9 cellular contexts compared by ENCODE assay signal in the genomic region with DNA sequence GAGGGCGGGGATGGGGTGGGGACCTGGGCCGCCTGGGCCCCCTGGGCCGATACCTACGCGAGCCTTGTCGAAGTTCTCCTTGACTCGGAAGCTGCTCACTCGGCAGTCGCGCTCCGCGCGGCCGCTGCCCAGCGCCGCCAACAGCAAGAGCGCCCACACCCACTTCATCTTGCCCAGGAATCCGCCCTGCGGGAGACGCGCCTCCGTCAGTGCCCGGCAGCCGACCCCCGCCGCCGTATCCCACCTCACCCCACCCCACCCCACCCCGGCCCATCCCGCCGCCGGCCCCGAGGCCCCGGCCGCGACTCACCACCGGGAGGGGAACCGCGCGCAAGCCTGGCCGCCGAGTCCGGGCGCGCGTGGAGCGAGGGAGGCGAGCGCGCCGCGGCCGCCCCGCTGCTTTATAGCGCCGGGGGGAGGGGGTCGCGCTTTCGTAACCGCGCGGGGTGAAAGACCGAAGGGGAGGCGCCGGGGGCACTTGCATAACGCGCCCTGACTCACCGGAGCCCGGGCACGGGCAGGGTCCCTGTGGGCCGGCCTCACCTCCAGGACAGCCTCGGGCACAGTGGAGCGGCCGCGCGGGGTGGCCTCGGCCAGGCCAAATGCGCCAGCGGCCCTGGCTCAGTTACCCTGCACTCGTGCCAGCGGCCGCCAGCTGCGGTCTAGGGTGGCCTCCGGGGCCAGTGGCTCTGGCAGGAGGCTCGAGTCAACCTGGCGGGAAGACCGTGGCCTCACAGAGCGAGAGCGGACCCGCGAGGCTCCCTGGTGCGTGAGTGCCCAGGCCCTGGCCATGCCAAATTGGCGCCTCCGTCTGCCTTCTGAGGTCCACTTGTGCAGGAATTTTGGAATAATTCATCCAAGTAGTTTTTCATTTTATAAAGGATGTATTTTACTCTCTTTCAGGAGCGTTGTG. TPM values are rescaled to one million over a fixed set of nuclear protein-coding genes. Genes with fewer than 3 reads are reported as not detected.
A peak's percentile ranks its signal among the peaks of the same experiment; 100 is the strongest.
DNase-seq lines count a peak whose midpoint lies in the region; ATAC-seq and TF ChIP-seq lines count a peak whose summit lies in the region.
"Had no signal": no experiment of that assay in that cellular context is flagged by ENCODE, and none has a peak within 500 bp of the region (broad histone marks: within the 10 kb centered on the region; RNA-seq: fewer than 3 reads in every experiment).

A gene (minus strand): TSS at position 375 of the 913 bp plus-strand sequence. CDS start 207 bp downstream, at position 168.

- H3K4me1 Mint-ChIP-seq in activated CD8-positive, alpha-beta memory T cell treated with anti-CD3 and anti-CD28 coated beads, Interleukin-2, amount 10 ng/mL, durations not matched to agents 7 days and 5 days, result no peaks in the 10 kb centered on the region
- no peaks in the 10 kb centered on the region for H3K4me1 Mint-ChIP-seq in activated CD8-positive, alpha-beta T cell treated with anti-CD3 and anti-CD28 coated beads for 36 hours (ENCODE audit: low read depth)
- H3K4me1 Mint-ChIP-seq: memory B cell had no signal

- no peaks in the 10 kb centered on the region for H3K36me3 ChIP-seq in vagina

- peaks cover 12% of the 10 kb centered on the region for H3K4me1 ChIP-seq in vagina

- no peak within 1 kb of the TSS for H3K27ac Mint-ChIP-seq in activated CD8-positive, alpha-beta memory T cell treated with anti-CD3 and anti-CD28 coated beads, Interleukin-2, amount 10 ng/mL, durations not matched to agents 7 days and 5 days
- H3K27ac Mint-ChIP-seq in activated CD8-positive, alpha-beta T cell treated with anti-CD3 and anti-CD28 coated beads for 36 hours, result no peak within 1 kb of the TSS
- H3K27ac Mint-ChIP-seq: memory B cell had no signal

- H3K27me3 Mint-ChIP-seq in activated CD8-positive, alpha-beta memory T cell treated with anti-CD3 and anti-CD28 coated beads, Interleukin-2, amount 10 ng/mL, durations not matched to agents 7 days and 5 days, result peaks cover 63% of the 10 kb centered on the region
- peaks cover 26% of the 10 kb centered on the region for H3K27me3 Mint-ChIP-seq in activated CD8-positive, alpha-beta T cell treated with anti-CD3 and anti-CD28 coated beads for 36 hours

- TF ChIP-seq CTCF in epithelial cell of esophagus (IDR thresholded peaks at IDR 0.05; ENCODE audit: insufficient read depth, low read depth, low read length, missing control alignments), result no peak
- no peak for TF ChIP-seq CTCF in vagina (IDR thresholded peaks at IDR 0.05)
- no peak for TF ChIP-seq CTCF in activated CD8-positive, alpha-beta T cell treated with anti-CD3 and anti-CD28 coated beads for 36 hours (IDR thresholded peaks at IDR 0.05)

- DNase-seq in activated CD8-positive, alpha-beta memory T cell treated with anti-CD3 and anti-CD28 coated beads, Interleukin-2, amount 10 ng/mL, durations not matched to agents 7 days and 5 days, result peak; percentile 9
- no peak for DNase-seq in activated CD8-positive, alpha-beta memory T cell treated with anti-CD3 and anti-CD28 coated beads, Interleukin-2, amount 50 U/mL, for 48 hours
- DNase-seq in epithelial cell of esophagus (ENCODE audit: low read depth) (peak; percentile 56), mesenteric fat pad (ENCODE audit: low spot score) (no peak), vagina (ENCODE audit: extremely low spot score in 2 of 2) (peak; percentile 34 to 37), HT-29 (ENCODE audit: low spot score) (no peak)
- no peak for DNase-seq in activated CD8-positive, alpha-beta T cell treated with anti-CD3 and anti-CD28 coated beads for 36 hours

- H3K9me3 ChIP-seq in vagina, result no peaks in the 10 kb centered on the region

- H3K36me3 Mint-ChIP-seq in activated CD8-positive, alpha-beta memory T cell treated with anti-CD3 and anti-CD28 coated beads, Interleukin-2, amount 10 ng/mL, durations not matched to agents 7 days and 5 days, result no peaks in the 10 kb centered on the region
- H3K36me3 Mint-ChIP-seq in activated CD8-positive, alpha-beta T cell treated with anti-CD3 and anti-CD28 coated beads for 36 hours (ENCODE audit: low read depth), result no peaks in the 10 kb centered on the region
- H3K36me3 Mint-ChIP-seq: memory B cell had no signal

- no peak within 1 kb of the TSS for H3K4me3 Mint-ChIP-seq in activated CD8-positive, alpha-beta memory T cell treated with anti-CD3 and anti-CD28 coated beads, Interleukin-2, amount 10 ng/mL, durations not matched to agents 7 days and 5 days
- H3K4me3 Mint-ChIP-seq in activated CD8-positive, alpha-beta T cell treated with anti-CD3 and anti-CD28 coated beads for 36 hours, result no peak within 1 kb of the TSS
- H3K4me3 Mint-ChIP-seq: memory B cell had no signal

- no peak for ATAC-seq in activated CD8-positive, alpha-beta memory T cell treated with anti-CD3 and anti-CD28 coated beads, Interleukin-2, amount 10 ng/mL, durations not matched to agents 7 days and 5 days
- no peak for ATAC-seq in GM19463 (IDR thresholded peaks at IDR 0.05; ENCODE audit: unreplicated experiment)
- ATAC-seq in activated CD8-positive, alpha-beta T cell treated with anti-CD3 and anti-CD28 coated beads for 36 hours, result no peak

- no peak within 1 kb of the TSS for H3K27ac ChIP-seq in vagina

- no peaks in the 10 kb centered on the region for H3K9me3 Mint-ChIP-seq in activated CD8-positive, alpha-beta memory T cell treated with anti-CD3 and anti-CD28 coated beads, Interleukin-2, amount 10 ng/mL, durations not matched to agents 7 days and 5 days (ENCODE audit: low read depth)
- H3K9me3 Mint-ChIP-seq in activated CD8-positive, alpha-beta T cell treated with anti-CD3 and anti-CD28 coated beads for 36 hours, result no peaks in the 10 kb centered on the region
- H3K9me3 Mint-ChIP-seq: memory B cell had no signal

- POLR2A ChIA-PET in activated CD8-positive, alpha-beta T cell treated with anti-CD3 and anti-CD28 coated beads for 36 hours (lab: Charles Lee), result no interaction called here

- H3K27me3 ChIP-seq in vagina, result no peaks in the 10 kb centered on the region

- H3K4me3 ChIP-seq in epithelial cell of esophagus (ENCODE audit: low read length) (no peak within 1 kb of the TSS), vagina (peak within 1 kb of the TSS; percentile 32 to 49)

- CTCF ChIA-PET in activated CD8-positive, alpha-beta memory T cell treated with anti-CD3 and anti-CD28 coated beads, Interleukin-2, amount 10 ng/mL, durations not matched to agents 7 days and 5 days (lab: Charles Lee), result no interaction called here
- CTCF ChIA-PET in activated CD8-positive, alpha-beta T cell treated with anti-CD3 and anti-CD28 coated beads for 36 hours (lab: Charles Lee), result no interaction called here

- intact Hi-C loops in vagina (cut with DNase I), result no loop called here
- intact Hi-C loops in activated CD8-positive, alpha-beta T cell treated with anti-CD3 and anti-CD28 coated beads for 36 hours (cut with micrococcal nuclease), result no loop called here

- TF ChIP-seq POLR2A in vagina (IDR thresholded peaks at IDR 0.05), result no peak

RNA-seq across cellular contexts. Expression of the gene that starts here (rescaled TPM):
- total RNA-seq in activated CD8-positive, alpha-beta memory T cell treated with anti-CD3 and anti-CD28 coated beads, Interleukin-2, amount 10 ng/mL, durations not matched to agents 7 days and 5 days, result not detected
- 977 TPM for total RNA-seq in mesenteric fat pad
- total RNA-seq in vagina, result 36.8 TPM
- not detected for total RNA-seq in activated CD8-positive, alpha-beta T cell treated with anti-CD3 and anti-CD28 coated beads for 36 hours
- 2.7 and 4.5 TPM in 2 replicates for total RNA-seq in HT-29 (2014; rRNA removed; shearing (Covaris generic))

Comparison
In these comparisons a context has a peak if more than half of its experiments do, and no peak if none do; other contexts are left out.
1. RNA of the gene that starts here (total RNA-seq): 977 TPM in mesenteric fat pad (single experiment); 36.8 TPM in vagina (single experiment), 2.7 to 4.5 TPM in HT-29, not detected in activated CD8-positive, alpha-beta memory T cell treated with anti-CD3 and anti-CD28 coated beads, Interleukin-2, amount 10 ng/mL, durations not matched to agents 7 days and 5 days and not detected in activated CD8-positive, alpha-beta T cell treated with anti-CD3 and anti-CD28 coated beads for 36 hours; every median in the first group is over 10 times any median in the second.
2. Peak in DNase-seq in activated CD8-positive, alpha-beta memory T cell treated with anti-CD3 and anti-CD28 coated beads, Interleukin-2, amount 10 ng/mL, durations not matched to agents 7 days and 5 days; RNA of the gene not detected or under 1 TPM.
3. DNase-seq: peak in epithelial cell of esophagus (single experiment) and vagina (2 of 2); none in activated CD8-positive, alpha-beta memory T cell treated with anti-CD3 and anti-CD28 coated beads, Interleukin-2, amount 50 U/mL, for 48 hours (single experiment), mesenteric fat pad (single experiment), activated CD8-positive, alpha-beta T cell treated with anti-CD3 and anti-CD28 coated beads for 36 hours (single experiment) and HT-29 (single experiment).